Comparison of ENCODE assay signal across 21 cellular contexts in genomic region chr11:30312243-30312642, GRCh38.
"Had no signal": no experiment of that assay in that cellular context is flagged by ENCODE, and none has a peak within 500 bp of the region (broad histone marks: within the 10 kb centered on the region; RNA-seq: fewer than 3 reads in every experiment).

No MANE protein-coding gene starts in this region.

- H3K27me3 ChIP-seq: esophagus muscularis mucosa, hepatocyte, upper lobe of left lung, uterus had no signal

- H3K4me1 ChIP-seq: esophagus muscularis mucosa, left ventricle myocardium inferior, lower lobe of right lung, spleen, tibial artery, upper lobe of left lung, uterus had no signal

- H3K4me2 ChIP-seq: hepatocyte had no signal

- H2AFZ ChIP-seq: hepatocyte had no signal

- H3K27ac ChIP-seq: epithelial cell of prostate, esophagus muscularis mucosa, hepatocyte, left ventricle myocardium inferior, lower lobe of right lung, spleen, tibial artery, upper lobe of left lung, uterus had no signal

- H3K4me3 ChIP-seq: esophagus muscularis mucosa, hepatocyte, left ventricle myocardium inferior, lower lobe of right lung, spleen, tibial artery, upper lobe of left lung, uterus had no signal

- H3K36me3 ChIP-seq: esophagus muscularis mucosa, left ventricle myocardium inferior, lower lobe of right lung, spleen, tibial artery, upper lobe of left lung, uterus had no signal

- FAIRE-seq: endometrium had no signal

- H3K9me3 ChIP-seq: lower lobe of right lung, upper lobe of left lung, uterus had no signal

- H3K79me2 ChIP-seq: hepatocyte had no signal

- DNase-seq: effector memory CD4-positive, alpha-beta T cell; head of caudate nucleus; kidney; left cardiac atrium; left ventricle myocardium inferior; lower lobe of right lung; natural killer cell; posterior cingulate gyrus; spleen; stimulated activated CD4-positive, alpha-beta T cell treated with anti-CD3 and anti-CD28 coated beads, Interleukin-15, amount 100 ng/mL, for 24 hours; stimulated activated CD4-positive, alpha-beta T cell treated with anti-CD3 and anti-CD28 coated beads, Interleukin-1b, Interleukin-23, amount 100 ng/mL, for 48 hours; stimulated activated CD4-positive, alpha-beta T cell treated with anti-CD3 and anti-CD28 coated beads, Interleukin-4, amount 100 ng/mL, for 24 hours; tibial artery; upper lobe of left lung; uterus had no signal

- ATAC-seq: lower lobe of right lung; natural killer cell; sciatic nerve; stimulated activated memory B cell treated with anti-CD40 and anti-IgM and Interleukin-4, amounts not matched to agents 10 μg/mL and 1 μg/mL and 100 μg/mL, for 72 hours had no signal
